26 cellular contexts compared by ENCODE assay signal in the genomic region with DNA sequence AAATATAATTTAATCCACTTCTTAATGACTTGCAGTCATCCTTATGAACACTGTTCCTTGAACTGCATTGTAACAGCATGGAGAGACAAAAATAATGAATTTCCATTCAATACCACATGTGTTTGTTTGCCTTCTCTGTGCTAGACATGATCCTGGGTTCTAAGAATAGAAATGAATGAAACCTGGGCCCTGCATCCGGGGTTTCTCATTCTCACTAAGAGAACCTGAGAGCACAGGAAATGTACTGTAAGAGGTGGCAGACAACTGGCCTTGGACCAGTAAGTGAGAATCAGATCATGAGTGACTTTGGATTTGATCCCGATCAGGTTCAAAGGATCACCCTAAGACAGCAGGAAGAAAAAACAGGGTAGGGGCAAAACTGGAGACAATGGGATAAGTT.
"Had no signal": no experiment of that assay in that cellular context is flagged by ENCODE, and none has a peak within 500 bp of the region (broad histone marks: within the 10 kb centered on the region; RNA-seq: fewer than 3 reads in every experiment).

No MANE protein-coding gene starts in this region.

- H3K27me3 ChIP-seq: ascending aorta, cardiac muscle cell had no signal

- ATAC-seq: activated naive CD4-positive, alpha-beta T cell treated with anti-CD3 and anti-CD28 coated beads, Interleukin-2, amount 50 U/mL, for 72 hours; activated T-cell treated with anti-CD3 and anti-CD28 coated beads, Interleukin-2, amount 50 U/mL, for 4 hours had no signal

- H3K27ac ChIP-seq: ascending aorta, cardiac muscle cell, coronary artery, VCaP had no signal

- H3K36me3 ChIP-seq: ascending aorta, cardiac muscle cell had no signal

- H3K27me3 Mint-ChIP-seq: activated B cell treated with CpG ODN at 0.5 μM for 24 hours had no signal

- DNase-seq: activated B cell treated with CpG ODN at 0.5 μM for 24 hours; activated CD4-positive, alpha-beta memory T cell treated with anti-CD3 and anti-CD28 coated beads for 36 hours; activated CD4-positive, alpha-beta T cell treated with anti-CD3 and anti-CD28 coated beads for 4 hours; activated CD4-positive, alpha-beta T cell treated with anti-CD3 and anti-CD28 coated beads, Interleukin-2, amount 50 U/mL, for 1 hour; activated CD4-positive, CD25-positive, alpha-beta regulatory T cell treated with anti-CD3 and anti-CD28 coated beads, Interleukin-2, amount 50 U/mL, for 72 hours; activated CD8-positive, alpha-beta memory T cell treated with anti-CD3 and anti-CD28 coated beads, Interleukin-2, amount 50 U/mL, for 4 hours; activated gamma-delta T cell treated with Interleukin-2 at 50 U/mL for 16 hours; activated T-cell treated with anti-CD3 and anti-CD28 coated beads for 4 hours; activated T-cell treated with anti-CD3 and anti-CD28 coated beads, Interleukin-2, amount 50 U/mL, for 4 hours; amniotic stem cell; NCI-H1105; NCI-H1417 treated with DMSO at 0.1 percent for 48 hours; NCI-H187 treated with DMSO at 0.1 percent for 48 hours; NCI-H2081; NCI-H226; NCI-H524 treated with DMSO at 0.1 percent for 48 hours; OCI-M1; Right ventricle myocardium superior; SW 1271; T-helper 9 cell had no signal

- H3K27ac Mint-ChIP-seq: activated B cell treated with CpG ODN at 0.5 μM for 24 hours; activated CD4-positive, alpha-beta memory T cell treated with anti-CD3 and anti-CD28 coated beads for 36 hours; activated naive CD4-positive, alpha-beta T cell treated with anti-CD3 and anti-CD28 coated beads, Interleukin-2, amount 50 U/mL, for 72 hours; activated T-helper 1 cell treated with anti-CD3 and anti-CD28 coated beads, Interleukin-12 subunit alpha, Interleukin-12 subunit beta, Interleukin-2, Interleukin-4 antibody, amounts not matched to agents 30 ng/mL and 10 ng/mL and 1 ng/mL, durations not matched to agents 14 hours and 24 hours and 36 hours had no signal

- H3K4me3 ChIP-seq: ascending aorta, cardiac muscle cell, coronary artery had no signal

- H3K9me3 Mint-ChIP-seq: activated B cell treated with CpG ODN at 0.5 μM for 24 hours; activated CD4-positive, alpha-beta memory T cell treated with anti-CD3 and anti-CD28 coated beads for 36 hours; activated naive CD4-positive, alpha-beta T cell treated with anti-CD3 and anti-CD28 coated beads, Interleukin-2, amount 50 U/mL, for 72 hours; activated T-cell treated with anti-CD3 and anti-CD28 coated beads, Interleukin-2, amount 50 U/mL, for 4 hours; activated T-helper 1 cell treated with anti-CD3 and anti-CD28 coated beads, Interleukin-12 subunit alpha, Interleukin-12 subunit beta, Interleukin-2, Interleukin-4 antibody, amounts not matched to agents 30 ng/mL and 10 ng/mL and 1 ng/mL, durations not matched to agents 14 hours and 24 hours and 36 hours had no signal

- H3K4me1 Mint-ChIP-seq: activated B cell treated with CpG ODN at 0.5 μM for 24 hours had no signal

- H3K36me3 Mint-ChIP-seq: activated CD4-positive, alpha-beta memory T cell treated with anti-CD3 and anti-CD28 coated beads for 36 hours; activated naive CD4-positive, alpha-beta T cell treated with anti-CD3 and anti-CD28 coated beads, Interleukin-2, amount 50 U/mL, for 72 hours had no signal

- H3K4me3 Mint-ChIP-seq: activated B cell treated with CpG ODN at 0.5 μM for 24 hours; activated CD4-positive, alpha-beta memory T cell treated with anti-CD3 and anti-CD28 coated beads for 36 hours; activated T-cell treated with anti-CD3 and anti-CD28 coated beads, Interleukin-2, amount 50 U/mL, for 4 hours; activated T-helper 1 cell treated with anti-CD3 and anti-CD28 coated beads, Interleukin-12 subunit alpha, Interleukin-12 subunit beta, Interleukin-2, Interleukin-4 antibody, amounts not matched to agents 30 ng/mL and 10 ng/mL and 1 ng/mL, durations not matched to agents 14 hours and 24 hours and 36 hours had no signal
